In genomic region chr6:7052441-7052936, GRCh38 we compare ENCODE assay signal across 9 cellular contexts. TPM values are rescaled to one million over a fixed set of nuclear protein-coding genes. Genes with fewer than 3 reads are reported as not detected.
DNase-seq lines count a peak whose midpoint lies in the region; ATAC-seq, FAIRE-seq and TF ChIP-seq lines count a peak whose summit lies in the region.
"Had no signal": no experiment of that assay in that cellular context is flagged by ENCODE, and none has a peak within 500 bp of the region (broad histone marks: within the 10 kb centered on the region; RNA-seq: fewer than 3 reads in every experiment).

No MANE protein-coding gene starts in this region.

- no peaks in the 10 kb centered on the region for H3K36me3 Mint-ChIP-seq in stimulated activated effector memory CD8-positive, alpha-beta T cell treated with anti-CD3 and anti-CD28 coated beads, Interleukin-12 subunit alpha, Interleukin-12 subunit beta, amount 100 ng/mL, for 72 hours

- H3K9me3 Mint-ChIP-seq in stimulated activated effector memory CD8-positive, alpha-beta T cell treated with anti-CD3 and anti-CD28 coated beads, Interleukin-12 subunit alpha, Interleukin-12 subunit beta, amount 100 ng/mL, for 72 hours: no peaks in the 10 kb centered on the region

- H3K4me1 Mint-ChIP-seq in stimulated activated effector memory CD8-positive, alpha-beta T cell treated with anti-CD3 and anti-CD28 coated beads, Interleukin-12 subunit alpha, Interleukin-12 subunit beta, amount 100 ng/mL, for 72 hours: peaks cover 6% of the 10 kb centered on the region

- FAIRE-seq in GM12891 (lab: Jason Lieb, UNC): peak; percentile 77
- FAIRE-seq: colon had no signal

- DNase-seq in A172 (ENCODE audit: low spot score) (peak; percentile 11), GM12891 (ENCODE audit: insufficient read length, low spot score) (no peak), RPMI8226 (peak; percentile 55), dorsolateral prefrontal cortex (peak in 3 of 10 donors; percentile 24 to 57 (median 35)), left lobe of liver (ENCODE audit: low spot score) (peak; percentile 53)
- no peak for DNase-seq in stimulated activated effector memory CD8-positive, alpha-beta T cell treated with anti-CD3 and anti-CD28 coated beads, Interleukin-12 subunit alpha, Interleukin-12 subunit beta, amount 100 ng/mL, for 72 hours (ENCODE audit: low spot score in 2 of 2)
- DNase-seq in activated CD4-positive, CD25-positive, alpha-beta regulatory T cell (lab: John Stamatoyannopoulos, UW): no peak

- intact Hi-C loops in dorsolateral prefrontal cortex (cut with DNase I): no loop called here

- peak overlapping the region; percentile 31 to 75 (median 60) for H3K4me3 ChIP-seq in dorsolateral prefrontal cortex

- peaks cover 0 to 16% (median 0%) of the 10 kb centered on the region in 45 donors for H3K27me3 ChIP-seq in dorsolateral prefrontal cortex

- H3K27ac Mint-ChIP-seq in stimulated activated effector memory CD8-positive, alpha-beta T cell treated with anti-CD3 and anti-CD28 coated beads, Interleukin-12 subunit alpha, Interleukin-12 subunit beta, amount 100 ng/mL, for 72 hours: no peak overlapping the region

- TF ChIP-seq CTCF in dorsolateral prefrontal cortex (IDR thresholded peaks at IDR 0.05 in 54 of 56, conservative IDR thresholded peaks at IDR 0.05 in 2 of 56; ENCODE audit: low read depth in 1 of 56, partially characterized antibody in 56 of 56): no peak

- TF ChIP-seq POLR2A in GM12891 (IDR thresholded peaks at IDR 0.05; ENCODE audit: low read depth, low read length): no peak

- peak overlapping the region in 31 of 59 donors; percentile 0 to 83 (median 42) for H3K27ac ChIP-seq in dorsolateral prefrontal cortex

- ATAC-seq in left lobe of liver (peak; percentile 49), GM21526 (IDR thresholded peaks at IDR 0.05; ENCODE audit: low FRiP score, unreplicated experiment) (no peak)
- ATAC-seq in stimulated activated effector memory CD8-positive, alpha-beta T cell treated with anti-CD3 and anti-CD28 coated beads, Interleukin-12 subunit alpha, Interleukin-12 subunit beta, amount 100 ng/mL, for 72 hours: peak; percentile 11

- peak overlapping the region; percentile 61 for H3K4me3 Mint-ChIP-seq in stimulated activated effector memory CD8-positive, alpha-beta T cell treated with anti-CD3 and anti-CD28 coated beads, Interleukin-12 subunit alpha, Interleukin-12 subunit beta, amount 100 ng/mL, for 72 hours

TF ChIP-seq in GM12891, 5 proteins besides CTCF, POLR2A, EP300 and RAD21:
- no peak for TF ChIP-seq SPI1 (IDR thresholded peaks at IDR 0.05; ENCODE audit: low read depth, low read length)

RNA-seq across cellular contexts. Expression of gene RREB1, which starts 55.3 kb away (rescaled TPM):
- 5.1 and 7.3 TPM in 2 replicates for total RNA-seq in A172 (2014; rRNA removed; shearing (Covaris generic))
- polyA plus RNA-seq in GM12891 (2012; ENCODE audit: low read depth, missing spikeins): 7.0 TPM
- total RNA-seq in dorsolateral prefrontal cortex: 10 to 100 TPM in 27 of 120 experiments, 1 to 10 TPM in 93; 3.4 to 21.0 (median 7.6) TPM
- total RNA-seq in left lobe of liver: 43.3 TPM

Comparison
In these comparisons a context has a peak if more than half of its experiments do, and no peak if none do; other contexts are left out.
1. DNase-seq: peak in A172 (single experiment), RPMI8226 (single experiment) and left lobe of liver (single experiment); none in GM12891 (single experiment), stimulated activated effector memory CD8-positive, alpha-beta T cell treated with anti-CD3 and anti-CD28 coated beads, Interleukin-12 subunit alpha, Interleukin-12 subunit beta, amount 100 ng/mL, for 72 hours (0 of 2) and activated CD4-positive, CD25-positive, alpha-beta regulatory T cell (0 of 4).